ENCODE assay signal across 8 cellular contexts in genomic region chr2:216012133-216012829, GRCh38. TPM values are rescaled to one million over a fixed set of nuclear protein-coding genes. Genes with fewer than 3 reads are reported as not detected.
DNase-seq lines count a peak whose midpoint lies in the region; ATAC-seq and TF ChIP-seq lines count a peak whose summit lies in the region.

No MANE protein-coding gene starts in this region.

- H3K9me3 ChIP-seq in BLaER1 = no peaks in the 10 kb centered on the region
- no peaks in the 10 kb centered on the region for H3K9me3 ChIP-seq in thyroid gland

- H3K36me3 ChIP-seq in BLaER1 = no peaks in the 10 kb centered on the region
- H3K36me3 ChIP-seq in thyroid gland = no peaks in the 10 kb centered on the region

- H3K27me3 ChIP-seq in BLaER1 (no peaks in the 10 kb centered on the region), thyroid gland (no peaks in the 10 kb centered on the region)

- peaks cover 55% of the 10 kb centered on the region for H3K4me1 Mint-ChIP-seq in activated naive CD8-positive, alpha-beta T cell treated with anti-CD3 and anti-CD28 coated beads, Interleukin-2, amount 50 U/mL, for 24 hours

- WGBS in thyroid gland, 2 donors = 15 to 21% methylated on average over 6 of the region's 6 CpGs

- peak overlapping the region; percentile 97 for H3K4me2 ChIP-seq in BLaER1

- peak; percentile 67 for DNase-seq in HPDE6-E6E7 (ENCODE audit: extremely low spot score)
- DNase-seq in activated naive CD8-positive, alpha-beta T cell treated with anti-CD3 and anti-CD28 coated beads, Interleukin-2, amount 50 U/mL, for 24 hours = no peak
- DNase-seq in kidney glomerular epithelial cell (lab: John Stamatoyannopoulos, UW) = peak; percentile 86
- no peak for DNase-seq in thyroid gland
- no peak for DNase-seq in epidermal melanocyte (ENCODE audit: insufficient read length, low spot score)
- DNase-seq in middle frontal gyrus (ENCODE audit: extremely low spot score, low spot score) = no peak

- peak in 2 of 6 experiments; percentile 4 to 9 for TF ChIP-seq CTCF in thyroid gland (IDR thresholded peaks at IDR 0.05)

- H3K36me3 Mint-ChIP-seq in activated naive CD8-positive, alpha-beta T cell treated with anti-CD3 and anti-CD28 coated beads, Interleukin-2, amount 50 U/mL, for 24 hours (ENCODE audit: low read depth) = no peaks in the 10 kb centered on the region

- TF ChIP-seq POLR2A in thyroid gland (IDR thresholded peaks at IDR 0.05) = no peak

- H4K20me1 ChIP-seq in BLaER1 = no peaks in the 10 kb centered on the region

- ATAC-seq in activated naive CD8-positive, alpha-beta T cell treated with anti-CD3 and anti-CD28 coated beads, Interleukin-2, amount 50 U/mL, for 24 hours = no peak
- no peak for ATAC-seq in GM19395 (IDR thresholded peaks at IDR 0.05; ENCODE audit: unreplicated experiment)

- no peaks in the 10 kb centered on the region for H3K27me3 Mint-ChIP-seq in activated naive CD8-positive, alpha-beta T cell treated with anti-CD3 and anti-CD28 coated beads, Interleukin-2, amount 50 U/mL, for 24 hours

- peak overlapping the region; percentile 94 for H3K4me3 ChIP-seq in BLaER1
- peak overlapping the region in 1 of 3 donors; percentile 49 for H3K4me3 ChIP-seq in thyroid gland (replicated peaks in 1 of 3)

- peak overlapping the region; percentile 70 for H3K27ac Mint-ChIP-seq in activated naive CD8-positive, alpha-beta T cell treated with anti-CD3 and anti-CD28 coated beads, Interleukin-2, amount 50 U/mL, for 24 hours

- H3K4me1 ChIP-seq in BLaER1 (peaks cover 40% of the 10 kb centered on the region), thyroid gland (peaks cover 4 to 14% of the 10 kb centered on the region in 2 donors)

- H3K4me3 Mint-ChIP-seq in activated naive CD8-positive, alpha-beta T cell treated with anti-CD3 and anti-CD28 coated beads, Interleukin-2, amount 50 U/mL, for 24 hours = peak overlapping the region; percentile 89

- intact Hi-C loops in thyroid gland (cut with DNase I) = no loop called here

- no peaks in the 10 kb centered on the region for H3K9me3 Mint-ChIP-seq in activated naive CD8-positive, alpha-beta T cell treated with anti-CD3 and anti-CD28 coated beads, Interleukin-2, amount 50 U/mL, for 24 hours

- H3K27ac ChIP-seq in BLaER1 (no peak overlapping the region), thyroid gland (peak overlapping the region in 2 of 3 donors; percentile 51 to 63)

- H3K9ac ChIP-seq in BLaER1 = peak overlapping the region; percentile 91; the same call in 1 of the 2 replicates

RNA-seq across cellular contexts. Expression of gene MREG, which starts 1.1 kb away (rescaled TPM):
- total RNA-seq in thyroid gland = 1 to 10 TPM; 4.4 to 5.4 (median 5.2) TPM

Comparison
In these comparisons a context has a peak if more than half of its experiments do, and no peak if none do; other contexts are left out.
1. DNase-seq: peak in HPDE6-E6E7 (single experiment) and kidney glomerular epithelial cell (single experiment); none in activated naive CD8-positive, alpha-beta T cell treated with anti-CD3 and anti-CD28 coated beads, Interleukin-2, amount 50 U/mL, for 24 hours (single experiment), thyroid gland (0 of 2), epidermal melanocyte (single experiment) and middle frontal gyrus (single experiment).